ENCODE assay signal across 24 cellular contexts in the genomic region with DNA sequence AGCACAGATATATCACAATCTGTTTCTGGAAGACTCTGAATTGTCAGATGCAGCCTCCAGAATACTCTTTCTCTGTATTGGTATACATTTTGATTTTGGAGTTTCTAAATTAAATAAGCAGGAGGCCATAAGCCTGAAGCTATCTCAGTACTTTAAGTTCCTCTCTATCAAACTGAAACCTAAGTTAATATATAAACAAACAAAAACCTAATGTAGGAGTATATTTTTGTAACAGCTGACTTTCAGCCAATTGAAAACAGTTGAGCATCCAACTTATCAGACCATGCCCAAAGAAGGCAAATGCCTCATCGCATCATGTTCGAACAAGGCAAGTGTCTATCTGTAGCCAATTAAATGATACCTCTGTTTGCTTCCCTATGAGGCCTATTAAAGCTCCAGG.
"Had no signal": no experiment of that assay in that cellular context is flagged by ENCODE, and none has a peak within 500 bp of the region (broad histone marks: within the 10 kb centered on the region; RNA-seq: fewer than 3 reads in every experiment).

No MANE protein-coding gene starts in this region.

- DNase-seq: effector CD4-positive, alpha-beta T cell; endodermal cell; erythroblast; foreskin melanocyte; heart left ventricle; hippocampal formation; mammary epithelial cell; mucosa of descending colon; natural killer cell; occipital lobe; pancreas; psoas muscle; retina; right lobe of liver; spleen; stimulated activated CD4-positive, alpha-beta T cell treated with anti-CD3 and anti-CD28 coated beads, Interleukin-15, amount 100 ng/mL, for 24 hours; stimulated activated CD4-positive, alpha-beta T cell treated with anti-CD3 and anti-CD28 coated beads, Interleukin-1b, Interleukin-23, amount 100 ng/mL, for 48 hours; stimulated activated CD4-positive, alpha-beta T cell treated with anti-CD3 and anti-CD28 coated beads, Interleukin-4, amount 100 ng/mL, for 24 hours; tibial artery; upper lobe of left lung; uterus had no signal

- H3K4me3 ChIP-seq: coronary artery, heart left ventricle, mucosa of descending colon, pancreas, psoas muscle, right lobe of liver, spleen, tibial artery, upper lobe of left lung, uterus had no signal

- H3K4me1 ChIP-seq: heart left ventricle, pancreas, psoas muscle, right lobe of liver, spleen, tibial artery, upper lobe of left lung, uterus had no signal

- H3K36me3 ChIP-seq: heart left ventricle, pancreas, right lobe of liver, spleen, tibial artery, upper lobe of left lung, uterus had no signal

- H3K9me3 ChIP-seq: heart left ventricle, mucosa of descending colon, pancreas, psoas muscle, right lobe of liver, tibial artery, upper lobe of left lung, uterus had no signal

- ATAC-seq: heart left ventricle; left lobe of liver; mucosa of descending colon; natural killer cell; pancreas; psoas muscle; right lobe of liver; stimulated activated memory B cell treated with anti-CD40 and anti-IgM and Interleukin-4, amounts not matched to agents 10 μg/mL and 1 μg/mL and 100 μg/mL, for 72 hours had no signal

- H3K27ac ChIP-seq: coronary artery, heart left ventricle, pancreas, psoas muscle, right lobe of liver, spleen, tibial artery, upper lobe of left lung, uterus had no signal

- H3K27me3 ChIP-seq: heart left ventricle, pancreas, right lobe of liver, spleen, tibial artery, upper lobe of left lung, uterus had no signal
